In genomic region chr9:109454601-109455155, GRCh38 we compare ENCODE assay signal across 21 cellular contexts.
"Had no signal": no experiment of that assay in that cellular context is flagged by ENCODE, and none has a peak within 500 bp of the region (broad histone marks: within the 10 kb centered on the region; RNA-seq: fewer than 3 reads in every experiment).

No MANE protein-coding gene starts in this region.

- FAIRE-seq: endometrium, frontal cortex, kidney, pancreas had no signal

- ATAC-seq: effector memory CD8-positive, alpha-beta T cell; left lobe of liver; mucosa of descending colon; pancreas; sciatic nerve; stimulated activated naive CD8-positive, alpha-beta T cell treated with anti-CD3 and anti-CD28 coated beads, Interleukin-15, amount 100 ng/mL, for 72 hours had no signal

- H3K27me3 ChIP-seq: pancreas, suprapubic skin had no signal

- H3K4me3 ChIP-seq: mucosa of descending colon, pancreas, smooth muscle cell, suprapubic skin had no signal

- DNase-seq: cortex of kidney; effector memory CD8-positive, alpha-beta T cell; hypothalamus; kidney; mesenchymal stem cell; mucosa of descending colon; naive B cell; pancreas; stimulated activated CD4-positive, alpha-beta T cell treated with anti-CD3 and anti-CD28 coated beads, Interleukin-12 subunit alpha, Interleukin-12 subunit beta, amount 100 ng/mL, for 4 hours; stimulated activated CD4-positive, alpha-beta T cell treated with anti-CD3 and anti-CD28 coated beads, Interleukin-1b, Interleukin-23, amount 100 ng/mL, for 48 hours; stimulated activated CD4-positive, alpha-beta T cell treated with anti-CD3 and anti-CD28 coated beads, Interleukin-4, amount 100 ng/mL, for 1 hour; stimulated activated CD8-positive, alpha-beta memory T cell treated with anti-CD3 and anti-CD28 coated beads, Interleukin-4, amount 100 ng/mL, for 48 hours; stimulated activated naive CD4-positive, alpha-beta T cell; stimulated activated naive CD8-positive, alpha-beta T cell treated with anti-CD3 and anti-CD28 coated beads, Interleukin-15, amount 100 ng/mL, for 72 hours had no signal

- H3K27ac ChIP-seq: neutrophil had no signal

- H3K36me3 ChIP-seq: neutrophil had no signal

- H3K9me3 ChIP-seq: mucosa of descending colon, neutrophil, pancreas, suprapubic skin had no signal
